11 cellular contexts compared by ENCODE assay signal in genomic region chr6:75524322-75524972, GRCh38. TPM values are rescaled to one million over a fixed set of nuclear protein-coding genes. Genes with fewer than 3 reads are reported as not detected.
DNase-seq lines count a peak whose midpoint lies in the region; ATAC-seq and TF ChIP-seq lines count a peak whose summit lies in the region.
"Had no signal": no experiment of that assay in that cellular context is flagged by ENCODE, and none has a peak within 500 bp of the region (broad histone marks: within the 10 kb centered on the region; RNA-seq: fewer than 3 reads in every experiment).

No MANE protein-coding gene starts in this region.

- H3K27ac Mint-ChIP-seq in GM23338, result no peak overlapping the region

- H3K36me3 Mint-ChIP-seq in GM23338 (ENCODE audit: low read depth), result no peaks in the 10 kb centered on the region

- 10 to 36% methylated on average over 9 of the region's 9 CpGs for WGBS in sigmoid colon, 2 donors
- WGBS in stomach, 5 donors, result 9 to 18% (median 16%) methylated on average over 9 of the region's 9 CpGs

- in situ Hi-C loops in GM13976 (cut with MboI; ENCODE audit: low sequenced_read_pairs, unreplicated experiment), result no loop called here

- H3K9me2 ChIP-seq in GM23338 (ENCODE audit: insufficient read depth), result no peaks in the 10 kb centered on the region

- H3K4me1 Mint-ChIP-seq in GM23338, result peaks cover 3% of the 10 kb centered on the region; the same call in 2 of the 3 replicates

- H3K4me3 ChIP-seq in GM23338 (no peak overlapping the region), SJCRH30 (peak overlapping the region; percentile 25), sigmoid colon (peak overlapping the region; percentile 8 to 35 (median 22)), stomach (peak overlapping the region in 2 of 4 donors; percentile 5 to 6)

- TF ChIP-seq POLR2A in sigmoid colon (IDR thresholded peaks at IDR 0.05), result no peak
- no peak for TF ChIP-seq POLR2A in stomach (IDR thresholded peaks at IDR 0.05)

- no peak for TF ChIP-seq CTCF in GM23338 (conservative IDR thresholded peaks at IDR 0.05; ENCODE audit: low read depth in 2 of 2)
- TF ChIP-seq CTCF in sigmoid colon (IDR thresholded peaks at IDR 0.05), result no peak
- no peak for TF ChIP-seq CTCF in GM13976 (IDR thresholded peaks at IDR 0.05; ENCODE audit: borderline replicate concordance, control extremely low read depth, extremely low read depth, insufficient read depth, missing control alignments)
- TF ChIP-seq CTCF in stomach (IDR thresholded peaks at IDR 0.05), result no peak

- H3K4me2 ChIP-seq in GM23338, result no peak overlapping the region

- no peaks in the 10 kb centered on the region for H3K79me2 ChIP-seq in GM23338 (replicated peaks; ENCODE audit: insufficient read depth)

- no peak overlapping the region for H3K4me3 Mint-ChIP-seq in GM23338

- ATAC-seq in GM23338 (no peak), HG03442 (IDR thresholded peaks at IDR 0.05; ENCODE audit: unreplicated experiment) (no peak)

- H3K9me3 ChIP-seq in SJCRH30 (replicated peaks), result no peaks in the 10 kb centered on the region
- no peaks in the 10 kb centered on the region for H3K9me3 ChIP-seq in sigmoid colon
- H3K9me3 ChIP-seq in stomach, result no peaks in the 10 kb centered on the region

- H2AFZ ChIP-seq in GM23338, result no peak overlapping the region

- H3K36me3 ChIP-seq in GM23338 (ENCODE audit: insufficient read depth), result no peaks in the 10 kb centered on the region
- no peaks in the 10 kb centered on the region for H3K36me3 ChIP-seq in SJCRH30
- H3K36me3 ChIP-seq in sigmoid colon, result no peaks in the 10 kb centered on the region
- H3K36me3 ChIP-seq in stomach, result no peaks in the 10 kb centered on the region

- H3F3A ChIP-seq in GM23338 (replicated peaks; ENCODE audit: low read depth), result no peaks in the 10 kb centered on the region

- H3K27me3 ChIP-seq in GM23338 (ENCODE audit: insufficient read depth) (no peaks in the 10 kb centered on the region), SJCRH30 (no peaks in the 10 kb centered on the region), sigmoid colon (no peaks in the 10 kb centered on the region), stomach (no peaks in the 10 kb centered on the region)

- H3K9me3 Mint-ChIP-seq in GM23338, result peaks cover 2% of the 10 kb centered on the region; the same call in 1 of the 3 replicates

- H3K4me1 ChIP-seq in GM23338 (ENCODE audit: insufficient read depth), result no peaks in the 10 kb centered on the region
- H3K4me1 ChIP-seq in SJCRH30, result peaks cover 11% of the 10 kb centered on the region
- peaks cover 0 to 14% (median 6%) of the 10 kb centered on the region in 4 donors for H3K4me1 ChIP-seq in sigmoid colon
- peaks cover 7 to 17% (median 9%) of the 10 kb centered on the region in 4 donors for H3K4me1 ChIP-seq in stomach

- DNase-seq in GM23338 (ENCODE audit: low spot score) (peak; percentile 1), SJCRH30 (peak; percentile 74 to 80), glomerular visceral epithelial cell (ENCODE audit: extremely low spot score) (peak; percentile 92), sigmoid colon (no peak), OCI-M2 (lab: John Stamatoyannopoulos, UW; ENCODE audit: unreplicated experiment) (no peak), GM13976 (ENCODE audit: low spot score) (no peak), stomach (no peak)
- DNase-seq: cortex of kidney; stimulated activated CD4-positive, alpha-beta T cell treated with anti-CD3 and anti-CD28 coated beads, Interleukin-15, amount 100 ng/mL, for 24 hours; T-helper 9 cell had no signal

- intact Hi-C loops in sigmoid colon (cut with DNase I), result no loop called here
- intact Hi-C loops in stomach (cut with DNase I; ENCODE audit: low total_unique reads), result loop anchor here (10.0 kb wide), 3 partner anchors 160 to 260 kb away; no protein-coding TSS in a partner anchor

- H3K27ac ChIP-seq in GM23338 (ENCODE audit: low read depth) (peak overlapping the region; percentile 59; the same call in 1 of the 2 replicates), SJCRH30 (peak overlapping the region; percentile 9; the same call in 1 of the 2 replicates), sigmoid colon (peak overlapping the region; percentile 11 to 64 (median 42)), stomach (no peak overlapping the region)

- no peaks in the 10 kb centered on the region for H3K27me3 Mint-ChIP-seq in GM23338 (ENCODE audit: insufficient read depth, low read depth, poor library complexity)

- no peaks in the 10 kb centered on the region for H4K20me1 ChIP-seq in GM23338 (replicated peaks; ENCODE audit: insufficient read depth)

- TF ChIP-seq EP300 in sigmoid colon (IDR thresholded peaks at IDR 0.05) (no peak), stomach (IDR thresholded peaks at IDR 0.05) (no peak)

TF ChIP-seq in GM23338, 12 proteins besides CTCF, POLR2A, EP300 and RAD21 (continues in another document):
- TF ChIP-seq CREB1 (CRISPR knock-in tag; IDR thresholded peaks at IDR 0.05; ENCODE audit: low read depth) (no peak), POLR2AphosphoS5 (IDR thresholded peaks at IDR 0.05; ENCODE audit: low read depth) (no peak), STAT1 (IDR thresholded peaks at IDR 0.05; ENCODE audit: unreplicated experiment) (no peak), EZH2 (IDR thresholded peaks at IDR 0.05; ENCODE audit: low read depth, unreplicated experiment) (no peak), JUNB (IDR thresholded peaks at IDR 0.05; ENCODE audit: unreplicated experiment) (no peak), ZNF114 (CRISPR knock-in tag; IDR thresholded peaks at IDR 0.05) (no peak), EZH2phosphoT487 (IDR thresholded peaks at IDR 0.05; ENCODE audit: unreplicated experiment) (no peak)
- TF ChIP-seq, protein P1, sequence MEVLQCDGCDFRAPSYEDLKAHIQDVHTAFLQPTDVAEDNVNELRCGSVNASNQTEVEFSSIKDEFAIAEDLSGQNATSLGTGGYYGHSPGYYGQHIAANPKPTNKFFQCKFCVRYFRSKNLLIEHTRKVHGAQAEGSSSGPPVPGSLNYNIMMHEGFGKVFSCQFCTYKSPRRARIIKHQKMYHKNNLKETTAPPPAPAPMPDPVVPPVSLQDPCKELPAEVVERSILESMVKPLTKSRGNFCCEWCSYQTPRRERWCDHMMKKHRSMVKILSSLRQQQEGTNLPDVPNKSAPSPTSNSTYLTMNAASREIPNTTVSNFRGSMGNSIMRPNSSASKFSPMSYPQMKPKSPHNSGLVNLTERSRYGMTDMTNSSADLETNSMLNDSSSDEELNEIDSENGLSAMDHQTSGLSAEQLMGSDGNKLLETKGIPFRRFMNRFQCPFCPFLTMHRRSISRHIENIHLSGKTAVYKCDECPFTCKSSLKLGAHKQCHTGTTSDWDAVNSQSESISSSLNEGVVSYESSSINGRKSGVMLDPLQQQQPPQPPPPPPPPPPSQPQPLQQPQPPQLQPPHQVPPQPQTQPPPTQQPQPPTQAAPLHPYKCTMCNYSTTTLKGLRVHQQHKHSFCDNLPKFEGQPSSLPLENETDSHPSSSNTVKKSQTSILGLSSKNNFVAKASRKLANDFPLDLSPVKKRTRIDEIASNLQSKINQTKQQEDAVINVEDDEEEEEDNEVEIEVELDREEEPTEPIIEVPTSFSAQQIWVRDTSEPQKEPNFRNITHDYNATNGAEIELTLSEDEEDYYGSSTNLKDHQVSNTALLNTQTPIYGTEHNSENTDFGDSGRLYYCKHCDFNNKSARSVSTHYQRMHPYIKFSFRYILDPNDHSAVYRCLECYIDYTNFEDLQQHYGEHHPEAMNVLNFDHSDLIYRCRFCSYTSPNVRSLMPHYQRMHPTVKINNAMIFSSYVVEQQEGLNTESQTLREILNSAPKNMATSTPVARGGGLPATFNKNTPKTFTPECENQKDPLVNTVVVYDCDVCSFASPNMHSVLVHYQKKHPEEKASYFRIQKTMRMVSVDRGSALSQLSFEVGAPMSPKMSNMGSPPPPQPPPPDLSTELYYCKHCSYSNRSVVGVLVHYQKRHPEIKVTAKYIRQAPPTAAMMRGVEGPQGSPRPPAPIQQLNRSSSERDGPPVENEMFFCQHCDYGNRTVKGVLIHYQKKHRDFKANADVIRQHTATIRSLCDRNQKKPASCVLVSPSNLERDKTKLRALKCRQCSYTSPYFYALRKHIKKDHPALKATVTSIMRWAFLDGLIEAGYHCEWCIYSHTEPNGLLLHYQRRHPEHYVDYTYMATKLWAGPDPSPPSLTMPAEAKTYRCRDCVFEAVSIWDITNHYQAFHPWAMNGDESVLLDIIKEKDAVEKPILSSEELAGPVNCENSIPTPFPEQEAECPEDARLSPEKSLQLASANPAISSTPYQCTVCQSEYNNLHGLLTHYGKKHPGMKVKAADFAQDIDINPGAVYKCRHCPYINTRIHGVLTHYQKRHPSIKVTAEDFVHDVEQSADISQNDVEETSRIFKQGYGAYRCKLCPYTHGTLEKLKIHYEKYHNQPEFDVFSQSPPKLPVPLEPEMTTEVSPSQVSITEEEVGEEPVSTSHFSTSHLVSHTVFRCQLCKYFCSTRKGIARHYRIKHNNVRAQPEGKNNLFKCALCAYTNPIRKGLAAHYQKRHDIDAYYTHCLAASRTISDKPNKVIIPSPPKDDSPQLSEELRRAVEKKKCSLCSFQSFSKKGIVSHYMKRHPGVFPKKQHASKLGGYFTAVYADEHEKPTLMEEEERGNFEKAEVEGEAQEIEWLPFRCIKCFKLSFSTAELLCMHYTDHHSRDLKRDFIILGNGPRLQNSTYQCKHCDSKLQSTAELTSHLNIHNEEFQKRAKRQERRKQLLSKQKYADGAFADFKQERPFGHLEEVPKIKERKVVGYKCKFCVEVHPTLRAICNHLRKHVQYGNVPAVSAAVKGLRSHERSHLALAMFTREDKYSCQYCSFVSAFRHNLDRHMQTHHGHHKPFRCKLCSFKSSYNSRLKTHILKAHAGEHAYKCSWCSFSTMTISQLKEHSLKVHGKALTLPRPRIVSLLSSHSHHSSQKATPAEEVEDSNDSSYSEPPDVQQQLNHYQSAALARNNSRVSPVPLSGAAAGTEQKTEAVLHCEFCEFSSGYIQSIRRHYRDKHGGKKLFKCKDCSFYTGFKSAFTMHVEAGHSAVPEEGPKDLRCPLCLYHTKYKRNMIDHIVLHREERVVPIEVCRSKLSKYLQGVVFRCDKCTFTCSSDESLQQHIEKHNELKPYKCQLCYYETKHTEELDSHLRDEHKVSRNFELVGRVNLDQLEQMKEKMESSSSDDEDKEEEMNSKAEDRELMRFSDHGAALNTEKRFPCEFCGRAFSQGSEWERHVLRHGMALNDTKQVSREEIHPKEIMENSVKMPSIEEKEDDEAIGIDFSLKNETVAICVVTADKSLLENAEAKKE (CRISPR knock-in tag; IDR thresholded peaks at IDR 0.05), result no peak

RNA-seq across cellular contexts. Expression of gene FILIP1, which starts 30.8 kb away (rescaled TPM):
- 3.4 and 3.7 TPM in 2 replicates for total RNA-seq in GM23338 (2014; rRNA removed; shearing (Covaris generic))
- polyA plus RNA-seq in GM23338 (2016; fragmentation: Nextera tagmentation; extraction: Ambion mirVana) (4.7 and 6.4 TPM in 2 replicates), sigmoid colon (1 to 10 TPM in 1 of 3 donors, under 1 TPM in 2; 0.46 to 2.0 (median 0.60) TPM), stomach (1 to 10 TPM in 1 of 3 donors, under 1 TPM in 2; 0.31 to 1.8 (median 0.37) TPM)
- total RNA-seq in SJCRH30 (2014; rRNA removed; shearing (Covaris generic)), result 0.08 TPM in 2 replicates
- total RNA-seq in sigmoid colon (10 to 100 TPM; 47.1 to 72.8 (median 53.8) TPM), stomach (10 to 100 TPM in 3 of 5 donors, 1 to 10 TPM in 2; 2.6 to 29.8 (median 21.9) TPM)

Comparison
In these comparisons a context has a peak if more than half of its experiments do, and no peak if none do; other contexts are left out.
1. DNase-seq: peak in GM23338 (single experiment), SJCRH30 (2 of 2) and glomerular visceral epithelial cell (single experiment); none in sigmoid colon (single experiment), OCI-M2 (single experiment), GM13976 (single experiment) and stomach (single experiment).
2. H3K27ac ChIP-seq: peak in GM23338 (single experiment), SJCRH30 (single experiment) and sigmoid colon (4 of 4); none in stomach (0 of 5).